ENCODE assay signal across 13 cellular contexts in genomic region chr3:111763968-111764367, GRCh38.
DNase-seq lines count a peak whose midpoint lies in the region; ATAC-seq, FAIRE-seq and TF ChIP-seq lines count a peak whose summit lies in the region.
"Had no signal": no experiment of that assay in that cellular context is flagged by ENCODE, and none has a peak within 500 bp of the region (broad histone marks: within the 10 kb centered on the region; RNA-seq: fewer than 3 reads in every experiment).

No MANE protein-coding gene starts in this region.

- H3K4me1 ChIP-seq in heart right ventricle (peaks cover 7 to 55% (median 45%) of the 10 kb centered on the region in 9 donors), pancreas (peaks cover 5 to 10% (median 6%) of the 10 kb centered on the region in 3 donors)

- peak overlapping the region in 7 of 10 donors; percentile 8 to 69 (median 54) for H3K27ac ChIP-seq in heart right ventricle
- H3K27ac ChIP-seq in pancreas, result peak overlapping the region in 2 of 4 donors; percentile 29 to 51

- H3K27me3 ChIP-seq in heart right ventricle (no peaks in the 10 kb centered on the region), pancreas (no peaks in the 10 kb centered on the region)

- H3K9me3 ChIP-seq in heart right ventricle (no peaks in the 10 kb centered on the region), pancreas (no peaks in the 10 kb centered on the region)

- DNase-seq in heart right ventricle (no peak), Right ventricle myocardium inferior (ENCODE audit: missing footprints) (no peak), fibroblast of villous mesenchyme (ENCODE audit: low read depth) (peak; percentile 57), pancreas (no peak), NCI-H526 (lab: John Stamatoyannopoulos, UW) (no peak)
- no peak for DNase-seq in stimulated activated CD4-positive, alpha-beta T cell treated with anti-CD3 and anti-CD28 coated beads, Interleukin-2, amount 100 ng/mL, for 24 hours
- DNase-seq in stimulated activated naive CD4-positive, alpha-beta T cell treated with Interleukin-2 at 50 U/mL for 16 hours (lab: John Stamatoyannopoulos, UW), result no peak
- DNase-seq: activated CD8-positive, alpha-beta memory T cell treated with anti-CD3 and anti-CD28 coated beads, Interleukin-2, amount 10 ng/mL, durations not matched to agents 7 days and 5 days; NK-92 treated with Interleukin-12 subunit alpha and Interleukin-12 subunit beta, amount 100 ng/mL, for 24 hours; T-helper 2 cell had no signal

- 63 to 64% methylated on average over 2 of the region's 2 CpGs for WGBS in heart right ventricle, 2 donors
- WGBS in pancreas, 2 donors, result 52 to 55% methylated on average over 2 of the region's 2 CpGs

- no peak for FAIRE-seq in pancreas (lab: Jason Lieb, UNC)
- FAIRE-seq: A204.1, H1 had no signal

- intact Hi-C loops in heart right ventricle (cut with DNase I) (no loop called here), Right ventricle myocardium inferior (cut with DNase I) (no loop called here), pancreas (cut with DNase I) (no loop called here)

- H3K4me3 ChIP-seq in heart right ventricle (no peak overlapping the region), fibroblast of villous mesenchyme (ENCODE audit: low read depth, low read length) (no peak overlapping the region), pancreas (no peak overlapping the region)

- ATAC-seq in heart right ventricle (peak in 1 of 8 donors; percentile 29), Right ventricle myocardium inferior (no peak), pancreas (peak in 3 of 4 donors; percentile 53 to 62 (median 60)), GM18870 (IDR thresholded peaks at IDR 0.05; ENCODE audit: unreplicated experiment) (no peak)
- ATAC-seq: activated CD8-positive, alpha-beta memory T cell treated with anti-CD3 and anti-CD28 coated beads, Interleukin-2, amount 10 ng/mL, durations not matched to agents 7 days and 5 days had no signal

- TF ChIP-seq CTCF in heart right ventricle (IDR thresholded peaks at IDR 0.05) (no peak), fibroblast of villous mesenchyme (IDR thresholded peaks at IDR 0.05; ENCODE audit: insufficient read depth, low read depth, low read length) (no peak), pancreas (IDR thresholded peaks at IDR 0.05) (no peak)

- no peaks in the 10 kb centered on the region for H3K36me3 ChIP-seq in heart right ventricle
- H3K36me3 ChIP-seq in pancreas, result no peaks in the 10 kb centered on the region

Comparison
In these comparisons a context has a peak if more than half of its experiments do, and no peak if none do; other contexts are left out.
1. ATAC-seq: peak in pancreas (3 of 4); none in Right ventricle myocardium inferior (single experiment) and GM18870 (single experiment).